Comparison of ENCODE assay signal across 17 cellular contexts in the genomic region with DNA sequence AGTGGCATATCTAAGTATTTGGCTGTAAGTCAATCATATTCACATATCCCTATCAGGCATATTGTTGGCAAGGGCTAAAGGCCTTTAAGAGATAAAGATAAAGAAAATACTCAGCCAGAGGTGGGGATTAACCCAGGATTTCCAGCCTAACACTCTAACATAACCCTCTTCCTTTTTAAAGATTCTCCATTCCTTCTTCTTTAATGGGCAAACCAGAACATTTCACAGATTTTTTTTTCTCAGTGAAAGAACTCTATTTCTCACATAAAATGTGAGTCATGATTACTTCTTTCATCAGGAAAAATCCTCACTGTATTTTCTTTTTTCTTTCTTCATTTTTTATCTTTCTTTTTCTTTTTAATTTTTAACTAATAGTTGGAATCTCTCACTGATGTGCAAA.
DNase-seq lines count a peak whose midpoint lies in the region; ATAC-seq and TF ChIP-seq lines count a peak whose summit lies in the region.
"Had no signal": no experiment of that assay in that cellular context is flagged by ENCODE, and none has a peak within 500 bp of the region (broad histone marks: within the 10 kb centered on the region; RNA-seq: fewer than 3 reads in every experiment).

No MANE protein-coding gene starts in this region.

- H3K36me3 ChIP-seq in heart left ventricle (peaks cover 0 to 25% (median 9%) of the 10 kb centered on the region in 9 donors), right atrium auricular region (no peaks in the 10 kb centered on the region), brain microvascular endothelial cell (replicated peaks) (no peaks in the 10 kb centered on the region), mesendoderm (ENCODE audit: control insufficient read depth, insufficient read depth, low read length) (no peaks in the 10 kb centered on the region), upper lobe of right lung (no peaks in the 10 kb centered on the region), BE2C (no peaks in the 10 kb centered on the region)

- H3K4me2 ChIP-seq in mesendoderm (ENCODE audit: low read length) = no peak overlapping the region
- H3K4me2 ChIP-seq: KMS-11 had no signal

- ATAC-seq in heart left ventricle (no peak), upper lobe of right lung (no peak)
- ATAC-seq: activated CD8-positive, alpha-beta T cell treated with anti-CD3 and anti-CD28 coated beads, Interleukin-2, amount 10 ng/mL, durations not matched to agents 7 days and 5 days; natural killer cell had no signal

- intact Hi-C loops in heart left ventricle (cut with DNase I) = no loop called here
- intact Hi-C loops in upper lobe of right lung (cut with DNase I) = no loop called here

- no peaks in the 10 kb centered on the region for H3K27me3 ChIP-seq in heart left ventricle
- H3K27me3 ChIP-seq in right atrium auricular region = no peaks in the 10 kb centered on the region
- H3K27me3 ChIP-seq in brain microvascular endothelial cell (replicated peaks) = no peaks in the 10 kb centered on the region
- H3K27me3 ChIP-seq in mesendoderm (ENCODE audit: insufficient read depth, low read length, poor library complexity) = no peaks in the 10 kb centered on the region
- no peaks in the 10 kb centered on the region for H3K27me3 ChIP-seq in upper lobe of right lung
- no peaks in the 10 kb centered on the region for H3K27me3 ChIP-seq in BE2C
- H3K27me3 ChIP-seq: testis had no signal

- no peak for TF ChIP-seq POLR2A in heart left ventricle (IDR thresholded peaks at IDR 0.05)

- no peak overlapping the region for H3K9ac ChIP-seq in mesendoderm (ENCODE audit: low read length)
- H3K9ac ChIP-seq: KMS-11 had no signal

- no peak overlapping the region for H2AK5ac ChIP-seq in mesendoderm (ENCODE audit: low read length)

- no peak overlapping the region for H3K18ac ChIP-seq in mesendoderm (ENCODE audit: low read length)

- no peaks in the 10 kb centered on the region for H3K9me3 Mint-ChIP-seq in activated naive CD8-positive, alpha-beta T cell treated with anti-CD3 and anti-CD28 coated beads for 36 hours
- H3K9me3 Mint-ChIP-seq: natural killer cell had no signal

- no peaks in the 10 kb centered on the region for H3K79me1 ChIP-seq in mesendoderm (ENCODE audit: low read length)

- H3K4me3 Mint-ChIP-seq in activated naive CD8-positive, alpha-beta T cell treated with anti-CD3 and anti-CD28 coated beads for 36 hours = no peak overlapping the region
- H3K4me3 Mint-ChIP-seq: activated CD8-positive, alpha-beta T cell treated with anti-CD3 and anti-CD28 coated beads, Interleukin-2, amount 10 ng/mL, durations not matched to agents 7 days and 5 days; natural killer cell had no signal

- no peaks in the 10 kb centered on the region for H3K4me1 Mint-ChIP-seq in activated naive CD8-positive, alpha-beta T cell treated with anti-CD3 and anti-CD28 coated beads for 36 hours
- H3K4me1 Mint-ChIP-seq: natural killer cell had no signal

- no peak overlapping the region for H3K27ac Mint-ChIP-seq in activated naive CD8-positive, alpha-beta T cell treated with anti-CD3 and anti-CD28 coated beads for 36 hours
- H3K27ac Mint-ChIP-seq: activated CD8-positive, alpha-beta T cell treated with anti-CD3 and anti-CD28 coated beads, Interleukin-2, amount 10 ng/mL, durations not matched to agents 7 days and 5 days; natural killer cell had no signal

- H3K4me3 ChIP-seq in heart left ventricle (no peak overlapping the region), right atrium auricular region (no peak overlapping the region), brain microvascular endothelial cell (ENCODE audit: low read depth, low read length) (no peak overlapping the region), mesendoderm (ENCODE audit: low read length) (no peak overlapping the region), upper lobe of right lung (no peak overlapping the region), BE2C (ENCODE audit: low read depth, low read length) (no peak overlapping the region)
- H3K4me3 ChIP-seq: skin epidermis, testis had no signal

- no peak overlapping the region for H4K8ac ChIP-seq in mesendoderm (ENCODE audit: low read depth, low read length)

- no peaks in the 10 kb centered on the region for H3K79me2 ChIP-seq in mesendoderm (ENCODE audit: control insufficient read depth, insufficient read depth, low read length)

- no peaks in the 10 kb centered on the region for H3K27me3 Mint-ChIP-seq in activated naive CD8-positive, alpha-beta T cell treated with anti-CD3 and anti-CD28 coated beads for 36 hours

- H3K23ac ChIP-seq in mesendoderm (ENCODE audit: low read length) = no peak overlapping the region

- no peak overlapping the region for H3K56ac ChIP-seq in mesendoderm (ENCODE audit: low read length)

- no peak overlapping the region for H3K4ac ChIP-seq in mesendoderm (ENCODE audit: low read depth, low read length)

- in situ Hi-C loops in brain microvascular endothelial cell (cut with HindIII; ENCODE audit: low pct_ligation_motif_present, low sequenced_read_pairs) = no loop called here

- POLR2A ChIA-PET in RWPE1 (lab: Yijun Ruan, JAX; ENCODE audit: low non-redundant PET) = no interaction called here

- H2BK120ac ChIP-seq in mesendoderm (ENCODE audit: low read depth, low read length) = no peak overlapping the region

- H2BK15ac ChIP-seq in mesendoderm (replicated peaks; ENCODE audit: low read depth) = no peak overlapping the region

- TF ChIP-seq CTCF in heart left ventricle (IDR thresholded peaks at IDR 0.05) = no peak
- TF ChIP-seq CTCF in right atrium auricular region (IDR thresholded peaks at IDR 0.05) = no peak
- TF ChIP-seq CTCF in brain microvascular endothelial cell (IDR thresholded peaks at IDR 0.05; ENCODE audit: low read depth, low read length, missing control alignments) = no peak
- TF ChIP-seq CTCF in upper lobe of right lung (IDR thresholded peaks at IDR 0.05) = no peak
- TF ChIP-seq CTCF in RWPE1 (conservative IDR thresholded peaks at IDR 0.05; ENCODE audit: low read depth) = no peak
- no peak for TF ChIP-seq CTCF in BE2C (IDR thresholded peaks at IDR 0.05; ENCODE audit: low read depth, low read length)

- H2BK5ac ChIP-seq in mesendoderm (ENCODE audit: low read length) = no peak overlapping the region

- CTCF ChIA-PET in RWPE1 (lab: Yijun Ruan, JAX) = no interaction called here

- peak overlapping the region in 9 of 12 donors; percentile 44 to 76 (median 65) for H3K27ac ChIP-seq in heart left ventricle
- H3K27ac ChIP-seq in right atrium auricular region = peak overlapping the region in 1 of 2 donors; percentile 38
- H3K27ac ChIP-seq in brain microvascular endothelial cell = peak overlapping the region; percentile 90
- H3K27ac ChIP-seq in mesendoderm (ENCODE audit: low read depth, low read length) = no peak overlapping the region
- peak overlapping the region; percentile 79 for H3K27ac ChIP-seq in upper lobe of right lung
- H3K27ac ChIP-seq in RWPE1 = no peak overlapping the region
- H3K27ac ChIP-seq: KMS-11, testis had no signal

- H3K36me3 Mint-ChIP-seq in activated naive CD8-positive, alpha-beta T cell treated with anti-CD3 and anti-CD28 coated beads for 36 hours = no peaks in the 10 kb centered on the region
- H3K36me3 Mint-ChIP-seq: natural killer cell had no signal

- no peak for DNase-seq in heart left ventricle
- DNase-seq in right atrium auricular region (ENCODE audit: low spot score) = no peak
- DNase-seq in brain microvascular endothelial cell = no peak
- DNase-seq in mesendoderm = peak; percentile 13
- DNase-seq in upper lobe of right lung = no peak
- no peak for DNase-seq in RWPE1 (ENCODE audit: low spot score)
- DNase-seq in BE2C = no peak
- no peak for DNase-seq in activated naive CD8-positive, alpha-beta T cell treated with anti-CD3 and anti-CD28 coated beads for 36 hours
- DNase-seq: activated CD8-positive, alpha-beta T cell treated with anti-CD3 and anti-CD28 coated beads, Interleukin-2, amount 10 ng/mL, durations not matched to agents 7 days and 5 days; activated naive CD4-positive, alpha-beta T cell; DMS 273 treated with DMSO at 0.1 percent for 48 hours; natural killer cell; NCI-H1694 treated with DMSO at 0.1 percent for 48 hours; NCI-H526; testis had no signal

- no peak overlapping the region for H4K5ac ChIP-seq in mesendoderm (ENCODE audit: low read length)

- H3K9me3 ChIP-seq in heart left ventricle (no peaks in the 10 kb centered on the region), right atrium auricular region (no peaks in the 10 kb centered on the region), upper lobe of right lung (no peaks in the 10 kb centered on the region), BE2C (no peaks in the 10 kb centered on the region)
- H3K9me3 ChIP-seq: testis had no signal

- peaks cover 0 to 21% (median 10%) of the 10 kb centered on the region in 12 donors for H3K4me1 ChIP-seq in heart left ventricle
- peaks cover 0 to 17% of the 10 kb centered on the region in 2 donors for H3K4me1 ChIP-seq in right atrium auricular region
- peaks cover 2% of the 10 kb centered on the region for H3K4me1 ChIP-seq in mesendoderm (ENCODE audit: control insufficient read depth, low read depth, low read length)
- peaks cover 8% of the 10 kb centered on the region for H3K4me1 ChIP-seq in upper lobe of right lung
- H3K4me1 ChIP-seq in BE2C = no peaks in the 10 kb centered on the region
- H3K4me1 ChIP-seq: testis had no signal

Comparison
In these comparisons a context has a peak if more than half of its experiments do, and no peak if none do; other contexts are left out.
1. H3K27ac ChIP-seq: peak in heart left ventricle (9 of 12), brain microvascular endothelial cell (single experiment) and upper lobe of right lung (single experiment); none in mesendoderm (single experiment) and RWPE1 (single experiment).